In genomic region chr7:108033309-108033708, GRCh38 we compare ENCODE assay signal across 5 cellular contexts. TPM values are rescaled to one million over a fixed set of nuclear protein-coding genes. Genes with fewer than 3 reads are reported as not detected.
"Had no signal": no experiment of that assay in that cellular context is flagged by ENCODE, and none has a peak within 500 bp of the region (broad histone marks: within the 10 kb centered on the region; RNA-seq: fewer than 3 reads in every experiment).

No MANE protein-coding gene starts in this region.

RNA-seq across cellular contexts. Expression of gene LAMB1, which starts 30.3 kb away (rescaled TPM):
- total RNA-seq: activated CD4-positive, alpha-beta T cell treated with anti-CD3 and anti-CD28 coated beads, Interleukin-2, amount 10 ng/mL, durations not matched to agents 7 days and 5 days; activated CD8-positive, alpha-beta T cell treated with anti-CD3 and anti-CD28 coated beads, Interleukin-2, amount 10 ng/mL, durations not matched to agents 7 days and 5 days; activated naive CD8-positive, alpha-beta T cell treated with anti-CD3 and anti-CD28 coated beads, Interleukin-2, amount 10 ng/mL, durations not matched to agents 7 days and 5 days; T-helper 1 cell treated with Interleukin-12 subunit alpha and Interleukin-12 subunit beta and Interleukin-4 antibody, amounts not matched to agents 30 ng/mL and 1 ng/mL, for 36 hours; T-helper 2 cell treated with Interferon-gamma antibody and Interleukin-4, amounts not matched to agents 100 ng/mL and 5 ng/mL, for 36 hours had no signal
